8 cellular contexts compared by ENCODE assay signal in the genomic region with DNA sequence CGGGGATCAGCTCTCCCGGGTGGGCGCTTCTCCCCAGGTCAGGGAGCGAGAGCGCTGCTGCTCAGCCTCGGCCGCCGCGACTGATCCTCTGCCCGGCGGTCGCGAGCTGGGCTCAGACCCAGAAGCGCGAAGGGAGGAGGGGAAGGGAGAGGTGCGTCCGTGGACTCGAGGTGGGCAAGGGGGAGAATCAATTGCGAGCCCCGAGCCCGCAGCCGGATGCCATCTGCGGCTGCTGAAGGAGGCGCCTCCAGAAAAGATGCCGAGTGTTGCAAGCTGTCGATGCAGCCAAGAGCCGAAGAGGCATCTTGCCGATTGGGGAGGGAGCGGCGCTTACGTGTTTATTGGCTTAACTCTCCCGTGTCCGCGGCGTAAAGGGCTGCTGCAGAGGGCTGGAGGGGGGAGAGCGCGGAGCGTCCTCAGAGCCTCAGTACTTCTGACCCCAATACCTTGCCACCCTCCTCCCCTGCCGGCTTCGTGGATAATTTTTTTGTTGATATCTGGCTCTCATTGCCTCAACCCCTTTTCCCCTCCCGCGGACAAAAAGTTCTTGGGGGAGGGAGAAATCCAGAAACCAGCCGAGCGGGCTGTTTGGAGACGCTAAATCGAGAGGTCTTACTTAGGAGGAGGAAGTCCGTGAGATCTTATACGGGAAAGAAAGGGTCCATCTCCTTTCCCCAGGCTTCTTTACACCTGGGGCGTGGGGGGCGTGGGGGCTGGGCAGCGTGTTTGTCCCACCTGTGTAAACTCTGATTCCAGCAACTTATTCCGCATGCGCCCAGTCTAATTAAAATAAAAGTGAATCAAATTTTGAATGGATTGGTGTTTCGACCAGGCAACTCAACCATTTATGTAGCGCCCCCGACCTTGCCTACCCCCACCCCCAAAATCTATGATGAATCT. TPM values are rescaled to one million over a fixed set of nuclear protein-coding genes. Genes with fewer than 3 reads are reported as not detected.
DNase-seq lines count a peak whose midpoint lies in the region; ATAC-seq and TF ChIP-seq lines count a peak whose summit lies in the region.

A gene (minus strand): TSS at position 314 of the 900 bp plus-strand sequence. CDS start 387 bp downstream, outside the sequence.

- no peak for ATAC-seq in HG02642 (IDR thresholded peaks at IDR 0.05; ENCODE audit: poor library complexity, unreplicated experiment)
- no peak for ATAC-seq in GM18870 (IDR thresholded peaks at IDR 0.05; ENCODE audit: unreplicated experiment)
- ATAC-seq in HG02981 (IDR thresholded peaks at IDR 0.05; ENCODE audit: unreplicated experiment), result no peak

- TF ChIP-seq CTCF in GM13976 (IDR thresholded peaks at IDR 0.05; ENCODE audit: borderline replicate concordance, control extremely low read depth, extremely low read depth, insufficient read depth, missing control alignments), result no peak

- H3K27me3 Mint-ChIP-seq in activated CD4-positive, alpha-beta T cell treated with anti-CD3 and anti-CD28 coated beads, Interleukin-2, amount 10 ng/mL, durations not matched to agents 7 days and 5 days, result peaks cover 39% of the 10 kb centered on the region

- in situ Hi-C loops in GM13976 (cut with MboI; ENCODE audit: low sequenced_read_pairs, unreplicated experiment), result no loop called here

- no peak within 1 kb of the TSS for H3K27ac Mint-ChIP-seq in activated CD4-positive, alpha-beta T cell treated with anti-CD3 and anti-CD28 coated beads, Interleukin-2, amount 10 ng/mL, durations not matched to agents 7 days and 5 days

- H3K4me1 Mint-ChIP-seq in activated CD4-positive, alpha-beta T cell treated with anti-CD3 and anti-CD28 coated beads, Interleukin-2, amount 10 ng/mL, durations not matched to agents 7 days and 5 days, result no peaks in the 10 kb centered on the region

- intact Hi-C loops in cardiac septum (cut with DNase I), result loop anchor here (2.0 to 5.0 kb wide), 2 partner anchors 208 to 317 kb away; no protein-coding TSS in a partner anchor

- POLR2A ChIA-PET in activated CD4-positive, alpha-beta T cell treated with anti-CD3 and anti-CD28 coated beads, Interleukin-2, amount 10 ng/mL, durations not matched to agents 7 days and 5 days (lab: Charles Lee), result no interaction called here

- DNase-seq in GM13976 (ENCODE audit: low spot score) (peak; percentile 10), RPMI7951 (ENCODE audit: low read depth) (peak; percentile 10), cardiac septum (ENCODE audit: low spot score) (no peak), putamen (ENCODE audit: low spot score) (peak; percentile 58)
- no peak for DNase-seq in activated CD4-positive, alpha-beta T cell treated with anti-CD3 and anti-CD28 coated beads, Interleukin-2, amount 10 ng/mL, durations not matched to agents 7 days and 5 days

- CTCF ChIA-PET in activated CD4-positive, alpha-beta T cell treated with anti-CD3 and anti-CD28 coated beads, Interleukin-2, amount 10 ng/mL, durations not matched to agents 7 days and 5 days (lab: Charles Lee), result no interaction called here

- H3K36me3 Mint-ChIP-seq in activated CD4-positive, alpha-beta T cell treated with anti-CD3 and anti-CD28 coated beads, Interleukin-2, amount 10 ng/mL, durations not matched to agents 7 days and 5 days (ENCODE audit: low read depth), result no peaks in the 10 kb centered on the region

- no peaks in the 10 kb centered on the region for H3K9me3 Mint-ChIP-seq in activated CD4-positive, alpha-beta T cell treated with anti-CD3 and anti-CD28 coated beads, Interleukin-2, amount 10 ng/mL, durations not matched to agents 7 days and 5 days

- H3K4me3 Mint-ChIP-seq in activated CD4-positive, alpha-beta T cell treated with anti-CD3 and anti-CD28 coated beads, Interleukin-2, amount 10 ng/mL, durations not matched to agents 7 days and 5 days, result no peak within 1 kb of the TSS

RNA-seq across cellular contexts. Expression of the gene that starts here (rescaled TPM):
- total RNA-seq in RPMI7951 (2014; rRNA removed; shearing (Covaris generic)), result 0.48 and 0.59 TPM in 2 replicates
- total RNA-seq in cardiac septum, result 45.1 TPM
- total RNA-seq in activated CD4-positive, alpha-beta T cell treated with anti-CD3 and anti-CD28 coated beads, Interleukin-2, amount 10 ng/mL, durations not matched to agents 7 days and 5 days, result not detected

Comparison
In these comparisons a context has a peak if more than half of its experiments do, and no peak if none do; other contexts are left out.
1. RNA of the gene that starts here (total RNA-seq): 45.1 TPM in cardiac septum (single experiment); 0.48 to 0.59 TPM in RPMI7951 and not detected in activated CD4-positive, alpha-beta T cell treated with anti-CD3 and anti-CD28 coated beads, Interleukin-2, amount 10 ng/mL, durations not matched to agents 7 days and 5 days; every median in the first group is over 10 times any median in the second.
2. Peak in DNase-seq in RPMI7951; RNA of the gene not detected or under 1 TPM.
3. DNase-seq: peak in GM13976 (single experiment) and putamen (single experiment); none in cardiac septum (single experiment) and activated CD4-positive, alpha-beta T cell treated with anti-CD3 and anti-CD28 coated beads, Interleukin-2, amount 10 ng/mL, durations not matched to agents 7 days and 5 days (single experiment).